Comparison of ENCODE assay signal across 18 cellular contexts in the genomic region with DNA sequence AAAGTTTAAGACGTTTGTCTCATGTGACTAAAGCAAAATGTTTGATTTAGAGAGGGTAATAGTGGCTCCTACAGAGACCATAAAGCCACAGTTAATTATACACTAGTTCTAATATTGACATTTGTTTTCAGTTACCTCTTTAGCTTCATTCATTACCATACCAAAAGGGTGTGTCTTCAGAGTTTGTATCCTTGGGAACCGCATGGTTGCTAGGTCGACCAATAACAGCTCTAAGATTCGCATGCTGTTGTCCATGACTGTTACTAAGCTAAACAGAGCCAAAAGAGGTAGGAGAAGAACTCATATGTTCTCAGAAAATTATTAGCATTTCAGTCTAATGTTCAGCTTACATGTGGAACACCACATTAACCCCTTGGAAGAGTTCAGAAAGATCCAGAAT. TPM values are rescaled to one million over a fixed set of nuclear protein-coding genes. Genes with fewer than 3 reads are reported as not detected.
DNase-seq lines count a peak whose midpoint lies in the region; ATAC-seq and TF ChIP-seq lines count a peak whose summit lies in the region.
"Had no signal": no experiment of that assay in that cellular context is flagged by ENCODE, and none has a peak within 500 bp of the region (broad histone marks: within the 10 kb centered on the region; RNA-seq: fewer than 3 reads in every experiment).

No MANE protein-coding gene starts in this region.

- intact Hi-C loops in Calu3 (cut with micrococcal nuclease; ENCODE audit: unreplicated experiment) (no loop called here), lower lobe of right lung (cut with DNase I) (no loop called here)

- H3K9me3 ChIP-seq in lower lobe of right lung = no peaks in the 10 kb centered on the region
- H3K9me3 ChIP-seq: vagina had no signal

- H3K9me3 Mint-ChIP-seq in Calu3 (ENCODE audit: low read depth, unreplicated experiment) = no peaks in the 10 kb centered on the region
- H3K9me3 Mint-ChIP-seq: activated T-helper 2 cell treated with anti-CD3 and anti-CD28 coated beads, Interferon-gamma antibody, Interleukin-2, Interleukin-4, amounts not matched to agents 10 μg/mL and 5 μg/mL and 100 μg/mL, durations not matched to agents 14 hours and 24 hours and 36 hours; stimulated activated naive CD8-positive, alpha-beta T cell treated with anti-CD3 and anti-CD28 coated beads, Interleukin-15, amount 100 ng/mL, for 72 hours had no signal

- in situ Hi-C loops in SK-MEL-5 (cut with HindIII; ENCODE audit: low pct_unique_long_range_greater_than_20kb, low sequenced_read_pairs) = no loop called here

- no peaks in the 10 kb centered on the region for H3K27me3 Mint-ChIP-seq in Calu3 (ENCODE audit: unreplicated experiment)

- H3K4me3 Mint-ChIP-seq in Calu3 (ENCODE audit: low read depth, unreplicated experiment) = no peak overlapping the region
- H3K4me3 Mint-ChIP-seq: stimulated activated naive CD8-positive, alpha-beta T cell treated with anti-CD3 and anti-CD28 coated beads, Interleukin-15, amount 100 ng/mL, for 72 hours had no signal

- no peak overlapping the region for H3K27ac ChIP-seq in lower lobe of right lung
- H3K27ac ChIP-seq: BLaER1, parathyroid adenoma, vagina had no signal

- peak; percentile 80 to 90 for ATAC-seq in lower lobe of right lung
- ATAC-seq in HG03039 (IDR thresholded peaks at IDR 0.05; ENCODE audit: unreplicated experiment) = no peak
- ATAC-seq in HG02981 (IDR thresholded peaks at IDR 0.05; ENCODE audit: unreplicated experiment) = no peak
- ATAC-seq: stimulated activated naive CD8-positive, alpha-beta T cell treated with anti-CD3 and anti-CD28 coated beads, Interleukin-15, amount 100 ng/mL, for 72 hours had no signal

- H3K4me1 Mint-ChIP-seq in Calu3 (ENCODE audit: low read depth, unreplicated experiment) = peaks cover 19% of the 10 kb centered on the region
- H3K4me1 Mint-ChIP-seq: stimulated activated naive CD8-positive, alpha-beta T cell treated with anti-CD3 and anti-CD28 coated beads, Interleukin-15, amount 100 ng/mL, for 72 hours had no signal

- no TSS peak for BruUV-seq in Calu3 (replicated peaks; lab: Mats Ljungman, UMichigan)

- H3K36me3 Mint-ChIP-seq in Calu3 (ENCODE audit: insufficient read depth, unreplicated experiment) = no peaks in the 10 kb centered on the region

- no peaks in the 10 kb centered on the region for H3K4me1 ChIP-seq in lower lobe of right lung
- H3K4me1 ChIP-seq: BLaER1, parathyroid adenoma, vagina had no signal

- peak; percentile 54 for DNase-seq in Calu3
- DNase-seq in NCI-H1417 treated with DMSO at 0.1 percent for 48 hours (lab: John Stamatoyannopoulos, UW) = peak; percentile 87
- peak; percentile 31 for DNase-seq in SK-MEL-5 (ENCODE audit: low read depth, low spot score)
- DNase-seq in lower lobe of right lung = no peak
- DNase-seq in activated naive CD4-positive, alpha-beta T cell (lab: John Stamatoyannopoulos, UW) = no peak
- DNase-seq in middle frontal gyrus (ENCODE audit: extremely low spot score, low spot score) = no peak
- DNase-seq: anterior cingulate cortex; HCEC 1CT; kidney; NCI-H226; stimulated activated CD4-positive, alpha-beta T cell treated with anti-CD3 and anti-CD28 coated beads, Interleukin-12 subunit alpha, Interleukin-12 subunit beta, amount 100 ng/mL, for 4 hours; stimulated activated naive CD8-positive, alpha-beta T cell treated with anti-CD3 and anti-CD28 coated beads, Interleukin-15, amount 100 ng/mL, for 72 hours had no signal

- no peaks in the 10 kb centered on the region for H3K27me3 ChIP-seq in lower lobe of right lung (ENCODE audit: low read depth)
- H3K27me3 ChIP-seq: BLaER1, vagina had no signal

- peak overlapping the region; percentile 66 for H3K27ac Mint-ChIP-seq in Calu3 (ENCODE audit: unreplicated experiment)
- H3K27ac Mint-ChIP-seq: activated T-helper 2 cell treated with anti-CD3 and anti-CD28 coated beads, Interferon-gamma antibody, Interleukin-2, Interleukin-4, amounts not matched to agents 10 μg/mL and 5 μg/mL and 100 μg/mL, durations not matched to agents 14 hours and 24 hours and 36 hours; stimulated activated naive CD8-positive, alpha-beta T cell treated with anti-CD3 and anti-CD28 coated beads, Interleukin-15, amount 100 ng/mL, for 72 hours had no signal

- H3K4me3 ChIP-seq in lower lobe of right lung = no peak overlapping the region
- H3K4me3 ChIP-seq: BLaER1, vagina had no signal

- no peak for TF ChIP-seq CTCF in Calu3 (IDR thresholded peaks at IDR 0.05; ENCODE audit: unreplicated experiment)
- TF ChIP-seq CTCF in lower lobe of right lung (IDR thresholded peaks at IDR 0.05) = no peak

- CTCF ChIA-PET in Calu3 (lab: Charles Lee) = interaction anchor here (0.6 to 1.1 kb wide), 5 partner anchors 35 to 598 kb away, joined by 3 to 7 read pairs (median 3); a partner anchor contains a TSS

- no peaks in the 10 kb centered on the region for H3K36me3 ChIP-seq in lower lobe of right lung
- H3K36me3 ChIP-seq: BLaER1, vagina had no signal

RNA-seq across cellular contexts. Expression of a gene that starts 36.2 kb away (rescaled TPM):
- total RNA-seq in Calu3 (2022) (124 and 131 TPM in 2 replicates), lower lobe of right lung (82.4 TPM)
- total RNA-seq in SK-MEL-5 (2014; rRNA removed; shearing (Covaris generic)) = 54.8 and 73.6 TPM in 2 replicates
- polyA plus RNA-seq in SK-MEL-5 (2015; cell fraction: cytosol; rRNA removed) = 18.7 and 23.6 TPM in 2 replicates
- 83.1 and 106 TPM in 2 replicates for polyA plus RNA-seq in SK-MEL-5 (2015; cell fraction: nucleus; rRNA removed)

RNA-seq across cellular contexts. Expression of a gene that starts 44.5 kb away (rescaled TPM):
- total RNA-seq in Calu3 (2022) (28.8 and 29.5 TPM in 2 replicates), lower lobe of right lung (50.2 TPM)
- total RNA-seq in SK-MEL-5 (2014; rRNA removed; shearing (Covaris generic)) = 12.4 and 15.7 TPM in 2 replicates
- polyA plus RNA-seq in SK-MEL-5 (2015; cell fraction: cytosol; rRNA removed) = 16.2 and 16.7 TPM in 2 replicates
- 76.8 and 106 TPM in 2 replicates for polyA plus RNA-seq in SK-MEL-5 (2015; cell fraction: nucleus; rRNA removed)

Comparison
In these comparisons a context has a peak if more than half of its experiments do, and no peak if none do; other contexts are left out.
1. DNase-seq: peak in Calu3 (single experiment), NCI-H1417 treated with DMSO at 0.1 percent for 48 hours (single experiment) and SK-MEL-5 (single experiment); none in lower lobe of right lung (single experiment), activated naive CD4-positive, alpha-beta T cell (0 of 4) and middle frontal gyrus (single experiment).
2. ATAC-seq: peak in lower lobe of right lung (2 of 2); none in HG03039 (single experiment) and HG02981 (single experiment).